Comparison of ENCODE assay signal across 1 cellular context in the genomic region with DNA sequence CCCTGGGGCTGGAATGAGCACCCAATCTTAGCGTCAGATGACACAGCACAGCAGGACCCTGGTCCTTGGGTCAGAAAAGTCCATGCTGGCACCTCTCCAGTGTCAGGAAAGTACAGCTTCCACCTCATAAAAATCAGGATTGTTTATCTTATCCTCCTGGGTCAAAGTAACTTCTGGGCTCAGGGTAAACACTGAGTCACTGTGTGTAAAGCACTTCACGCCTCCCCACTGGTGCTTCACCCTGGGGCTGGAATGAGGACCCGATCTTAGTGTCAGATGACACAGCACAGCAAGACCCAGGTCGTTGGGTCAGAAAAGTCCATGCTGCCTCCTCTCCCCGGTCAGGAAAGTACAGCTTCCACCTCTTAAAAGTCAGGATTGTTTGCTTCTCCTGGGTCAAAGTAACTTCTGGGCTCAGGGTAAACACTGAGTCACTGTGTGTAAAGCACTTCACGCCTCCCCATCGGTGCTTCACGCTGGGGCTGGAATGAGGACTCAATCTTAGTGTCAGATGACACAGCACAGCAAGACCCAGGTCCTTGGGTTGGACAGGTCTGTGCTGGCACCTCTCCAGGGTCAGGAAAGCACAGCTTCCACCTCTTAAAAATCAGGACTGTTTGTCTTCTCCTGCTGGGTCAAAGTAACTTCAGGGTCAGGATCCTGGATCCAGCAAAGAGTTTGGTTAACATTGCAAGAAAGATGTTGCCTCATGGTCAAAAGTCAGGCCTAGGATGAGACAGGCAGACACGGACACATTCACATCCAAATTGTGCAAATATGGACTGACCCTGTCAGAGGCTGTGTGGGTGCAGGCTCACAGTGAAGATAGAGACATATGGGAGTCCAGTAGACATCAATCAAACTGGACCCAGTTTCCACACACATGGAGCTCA.
TF ChIP-seq lines count a peak whose summit lies in the region.

No MANE protein-coding gene starts in this region.

TF ChIP-seq in HepG2, 621 proteins besides CTCF, POLR2A, EP300 and RAD21 (continued from another document and continues in another):
- TF ChIP-seq, protein P1, sequence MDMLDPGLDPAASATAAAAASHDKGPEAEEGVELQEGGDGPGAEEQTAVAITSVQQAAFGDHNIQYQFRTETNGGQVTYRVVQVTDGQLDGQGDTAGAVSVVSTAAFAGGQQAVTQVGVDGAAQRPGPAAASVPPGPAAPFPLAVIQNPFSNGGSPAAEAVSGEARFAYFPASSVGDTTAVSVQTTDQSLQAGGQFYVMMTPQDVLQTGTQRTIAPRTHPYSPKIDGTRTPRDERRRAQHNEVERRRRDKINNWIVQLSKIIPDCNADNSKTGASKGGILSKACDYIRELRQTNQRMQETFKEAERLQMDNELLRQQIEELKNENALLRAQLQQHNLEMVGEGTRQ (IDR thresholded peaks at IDR 0.05; ENCODE audit: low read depth, low read length) = 0 out of 2 replicates have a peak, but pooled peaks have one; percentile 12
- TF ChIP-seq, protein P1 (CRISPR knock-in tag; IDR thresholded peaks at IDR 0.05; ENCODE audit: borderline replicate concordance) = no peak; the same call in 1 of the 2 replicates
- TF ChIP-seq CCDC6 (CRISPR knock-in tag; IDR thresholded peaks at IDR 0.05) = no peak
- TF ChIP-seq HDAC2 (CRISPR knock-in tag; IDR thresholded peaks at IDR 0.05) = peak; percentile 90
- TF ChIP-seq NONO (IDR thresholded peaks at IDR 0.05) = no peak
- TF ChIP-seq NONO (CRISPR knock-in tag; conservative IDR thresholded peaks at IDR 0.05) = no peak
- TF ChIP-seq ZNF720 (CRISPR knock-in tag; IDR thresholded peaks at IDR 0.05) = no peak
- TF ChIP-seq IRX3 (CRISPR knock-in tag; IDR thresholded peaks at IDR 0.05; ENCODE audit: borderline replicate concordance, low read depth) = no peak
- TF ChIP-seq THAP11 (CRISPR knock-in tag; IDR thresholded peaks at IDR 0.05) = peak; percentile 70; the same call in 1 of the 2 replicates
- TF ChIP-seq, protein P2, sequence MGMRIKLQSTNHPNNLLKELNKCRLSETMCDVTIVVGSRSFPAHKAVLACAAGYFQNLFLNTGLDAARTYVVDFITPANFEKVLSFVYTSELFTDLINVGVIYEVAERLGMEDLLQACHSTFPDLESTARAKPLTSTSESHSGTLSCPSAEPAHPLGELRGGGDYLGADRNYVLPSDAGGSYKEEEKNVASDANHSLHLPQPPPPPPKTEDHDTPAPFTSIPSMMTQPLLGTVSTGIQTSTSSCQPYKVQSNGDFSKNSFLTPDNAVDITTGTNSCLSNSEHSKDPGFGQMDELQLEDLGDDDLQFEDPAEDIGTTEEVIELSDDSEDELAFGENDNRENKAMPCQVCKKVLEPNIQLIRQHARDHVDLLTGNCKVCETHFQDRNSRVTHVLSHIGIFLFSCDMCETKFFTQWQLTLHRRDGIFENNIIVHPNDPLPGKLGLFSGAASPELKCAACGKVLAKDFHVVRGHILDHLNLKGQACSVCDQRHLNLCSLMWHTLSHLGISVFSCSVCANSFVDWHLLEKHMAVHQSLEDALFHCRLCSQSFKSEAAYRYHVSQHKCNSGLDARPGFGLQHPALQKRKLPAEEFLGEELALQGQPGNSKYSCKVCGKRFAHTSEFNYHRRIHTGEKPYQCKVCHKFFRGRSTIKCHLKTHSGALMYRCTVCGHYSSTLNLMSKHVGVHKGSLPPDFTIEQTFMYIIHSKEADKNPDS (CRISPR knock-in tag; IDR thresholded peaks at IDR 0.05) = no peak
- TF ChIP-seq ZSCAN29 (CRISPR knock-in tag; conservative IDR thresholded peaks at IDR 0.05) = 0 out of 2 replicates have a peak, but pooled peaks have one; percentile 51
- no peak for TF ChIP-seq TEAD2 (CRISPR knock-in tag; IDR thresholded peaks at IDR 0.05)
- TF ChIP-seq HMG20A (CRISPR knock-in tag; IDR thresholded peaks at IDR 0.05; ENCODE audit: borderline replicate concordance) = peak; percentile 99
- no peak for TF ChIP-seq ZFY (CRISPR knock-in tag; IDR thresholded peaks at IDR 0.05)
- TF ChIP-seq ZNF335 (CRISPR knock-in tag; IDR thresholded peaks at IDR 0.05) = peak; percentile 79; the same call in 1 of the 2 replicates
- TF ChIP-seq ZNF572 (CRISPR knock-in tag; IDR thresholded peaks at IDR 0.05) = peak; percentile 80; the same call in 1 of the 2 replicates
- TF ChIP-seq ETV6 (CRISPR knock-in tag; conservative IDR thresholded peaks at IDR 0.05) = no peak; the same call in 1 of the 2 replicates
- peak; percentile 90 for TF ChIP-seq ZNF501 (CRISPR knock-in tag; IDR thresholded peaks at IDR 0.05)
- TF ChIP-seq, protein P3, sequence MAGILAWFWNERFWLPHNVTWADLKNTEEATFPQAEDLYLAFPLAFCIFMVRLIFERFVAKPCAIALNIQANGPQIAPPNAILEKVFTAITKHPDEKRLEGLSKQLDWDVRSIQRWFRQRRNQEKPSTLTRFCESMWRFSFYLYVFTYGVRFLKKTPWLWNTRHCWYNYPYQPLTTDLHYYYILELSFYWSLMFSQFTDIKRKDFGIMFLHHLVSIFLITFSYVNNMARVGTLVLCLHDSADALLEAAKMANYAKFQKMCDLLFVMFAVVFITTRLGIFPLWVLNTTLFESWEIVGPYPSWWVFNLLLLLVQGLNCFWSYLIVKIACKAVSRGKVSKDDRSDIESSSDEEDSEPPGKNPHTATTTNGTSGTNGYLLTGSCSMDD (CRISPR knock-in tag; IDR thresholded peaks at IDR 0.05) = no peak
- TF ChIP-seq, protein P4, sequence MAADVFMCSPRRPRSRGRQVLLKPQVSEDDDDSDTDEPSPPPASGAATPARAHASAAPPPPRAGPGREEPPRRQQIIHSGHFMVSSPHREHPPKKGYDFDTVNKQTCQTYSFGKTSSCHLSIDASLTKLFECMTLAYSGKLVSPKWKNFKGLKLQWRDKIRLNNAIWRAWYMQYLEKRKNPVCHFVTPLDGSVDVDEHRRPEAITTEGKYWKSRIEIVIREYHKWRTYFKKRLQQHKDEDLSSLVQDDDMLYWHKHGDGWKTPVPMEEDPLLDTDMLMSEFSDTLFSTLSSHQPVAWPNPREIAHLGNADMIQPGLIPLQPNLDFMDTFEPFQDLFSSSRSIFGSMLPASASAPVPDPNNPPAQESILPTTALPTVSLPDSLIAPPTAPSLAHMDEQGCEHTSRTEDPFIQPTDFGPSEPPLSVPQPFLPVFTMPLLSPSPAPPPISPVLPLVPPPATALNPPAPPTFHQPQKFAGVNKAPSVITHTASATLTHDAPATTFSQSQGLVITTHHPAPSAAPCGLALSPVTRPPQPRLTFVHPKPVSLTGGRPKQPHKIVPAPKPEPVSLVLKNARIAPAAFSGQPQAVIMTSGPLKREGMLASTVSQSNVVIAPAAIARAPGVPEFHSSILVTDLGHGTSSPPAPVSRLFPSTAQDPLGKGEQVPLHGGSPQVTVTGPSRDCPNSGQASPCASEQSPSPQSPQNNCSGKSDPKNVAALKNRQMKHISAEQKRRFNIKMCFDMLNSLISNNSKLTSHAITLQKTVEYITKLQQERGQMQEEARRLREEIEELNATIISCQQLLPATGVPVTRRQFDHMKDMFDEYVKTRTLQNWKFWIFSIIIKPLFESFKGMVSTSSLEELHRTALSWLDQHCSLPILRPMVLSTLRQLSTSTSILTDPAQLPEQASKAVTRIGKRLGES (CRISPR knock-in tag; IDR thresholded peaks at IDR 0.05; ENCODE audit: borderline replicate concordance) = no peak
- no peak for TF ChIP-seq SOX6 (IDR thresholded peaks at IDR 0.05)
- TF ChIP-seq SOX6 (CRISPR knock-in tag; IDR thresholded peaks at IDR 0.05) = peak; percentile 92
- TF ChIP-seq ZNF12 (CRISPR knock-in tag; IDR thresholded peaks at IDR 0.05) = peak; percentile 23
- TF ChIP-seq, protein P5, sequence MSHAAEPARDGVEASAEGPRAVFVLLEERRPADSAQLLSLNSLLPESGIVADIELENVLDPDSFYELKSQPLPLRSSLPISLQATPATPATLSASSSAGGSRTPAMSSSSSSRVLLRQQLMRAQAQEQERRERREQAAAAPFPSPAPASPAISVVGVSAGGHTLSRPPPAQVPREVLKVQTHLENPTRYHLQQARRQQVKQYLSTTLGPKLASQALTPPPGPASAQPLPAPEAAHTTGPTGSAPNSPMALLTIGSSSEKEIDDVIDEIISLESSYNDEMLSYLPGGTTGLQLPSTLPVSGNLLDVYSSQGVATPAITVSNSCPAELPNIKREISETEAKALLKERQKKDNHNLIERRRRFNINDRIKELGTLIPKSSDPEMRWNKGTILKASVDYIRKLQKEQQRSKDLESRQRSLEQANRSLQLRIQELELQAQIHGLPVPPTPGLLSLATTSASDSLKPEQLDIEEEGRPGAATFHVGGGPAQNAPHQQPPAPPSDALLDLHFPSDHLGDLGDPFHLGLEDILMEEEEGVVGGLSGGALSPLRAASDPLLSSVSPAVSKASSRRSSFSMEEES (CRISPR knock-in tag; IDR thresholded peaks at IDR 0.05) = peak; percentile 80
- TF ChIP-seq NFATC3 (CRISPR knock-in tag; IDR thresholded peaks at IDR 0.05) = no peak
- TF ChIP-seq SETDB1 (CRISPR knock-in tag; IDR thresholded peaks at IDR 0.05; ENCODE audit: borderline replicate concordance) = no peak
- no peak for TF ChIP-seq XBP1 (CRISPR knock-in tag; IDR thresholded peaks at IDR 0.05)
- TF ChIP-seq, protein P6, sequence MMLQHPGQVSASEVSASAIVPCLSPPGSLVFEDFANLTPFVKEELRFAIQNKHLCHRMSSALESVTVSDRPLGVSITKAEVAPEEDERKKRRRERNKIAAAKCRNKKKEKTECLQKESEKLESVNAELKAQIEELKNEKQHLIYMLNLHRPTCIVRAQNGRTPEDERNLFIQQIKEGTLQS (CRISPR knock-in tag; IDR thresholded peaks at IDR 0.05) = peak; percentile 94
- peak; percentile 53; the same call in 1 of the 2 replicates for TF ChIP-seq SSRP1 (CRISPR knock-in tag; IDR thresholded peaks at IDR 0.05)
- TF ChIP-seq, protein P7, sequence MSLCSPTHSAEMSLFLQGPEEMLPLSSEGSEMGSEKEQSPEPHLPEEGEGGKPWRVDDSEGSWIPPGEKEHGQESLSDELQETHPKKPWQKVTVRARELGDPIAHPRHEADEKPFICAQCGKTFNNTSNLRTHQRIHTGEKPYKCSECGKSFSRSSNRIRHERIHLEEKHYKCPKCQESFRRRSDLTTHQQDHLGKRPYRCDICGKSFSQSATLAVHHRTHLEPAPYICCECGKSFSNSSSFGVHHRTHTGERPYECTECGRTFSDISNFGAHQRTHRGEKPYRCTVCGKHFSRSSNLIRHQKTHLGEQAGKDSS (CRISPR knock-in tag; IDR thresholded peaks at IDR 0.05; ENCODE audit: borderline replicate concordance, low read depth) = peak; percentile 70; the same call in 1 of the 2 replicates
- no peak for TF ChIP-seq ZNF180 (CRISPR knock-in tag; IDR thresholded peaks at IDR 0.05; ENCODE audit: borderline replicate concordance, low read depth)
- no peak; the same call in 1 of the 2 replicates for TF ChIP-seq JDP2 (CRISPR knock-in tag; IDR thresholded peaks at IDR 0.05; ENCODE audit: borderline replicate concordance)
- TF ChIP-seq REXO4 (CRISPR knock-in tag; IDR thresholded peaks at IDR 0.05; ENCODE audit: borderline replicate concordance) = no peak
- TF ChIP-seq ZBTB20 (CRISPR knock-in tag; IDR thresholded peaks at IDR 0.05; ENCODE audit: borderline replicate concordance, low read depth) = peak; percentile 72
- peak; percentile 86; the same call in 1 of the 2 replicates for TF ChIP-seq ZNF782 (CRISPR knock-in tag; IDR thresholded peaks at IDR 0.05; ENCODE audit: borderline replicate concordance)
- TF ChIP-seq TCF12 (IDR thresholded peaks at IDR 0.05) = no peak
- TF ChIP-seq TCF12 (CRISPR knock-in tag; IDR thresholded peaks at IDR 0.05) = no peak
- 0 out of 2 replicates have a peak, but pooled peaks have one; percentile 47 for TF ChIP-seq ZNF570 (CRISPR knock-in tag; IDR thresholded peaks at IDR 0.05; ENCODE audit: borderline replicate concordance)
- TF ChIP-seq GTF2F1 (IDR thresholded peaks at IDR 0.05; ENCODE audit: low read length) = no peak
- TF ChIP-seq HNF4A (CRISPR knock-in tag; IDR thresholded peaks at IDR 0.05) = peak; percentile 62
- TF ChIP-seq, protein P8, sequence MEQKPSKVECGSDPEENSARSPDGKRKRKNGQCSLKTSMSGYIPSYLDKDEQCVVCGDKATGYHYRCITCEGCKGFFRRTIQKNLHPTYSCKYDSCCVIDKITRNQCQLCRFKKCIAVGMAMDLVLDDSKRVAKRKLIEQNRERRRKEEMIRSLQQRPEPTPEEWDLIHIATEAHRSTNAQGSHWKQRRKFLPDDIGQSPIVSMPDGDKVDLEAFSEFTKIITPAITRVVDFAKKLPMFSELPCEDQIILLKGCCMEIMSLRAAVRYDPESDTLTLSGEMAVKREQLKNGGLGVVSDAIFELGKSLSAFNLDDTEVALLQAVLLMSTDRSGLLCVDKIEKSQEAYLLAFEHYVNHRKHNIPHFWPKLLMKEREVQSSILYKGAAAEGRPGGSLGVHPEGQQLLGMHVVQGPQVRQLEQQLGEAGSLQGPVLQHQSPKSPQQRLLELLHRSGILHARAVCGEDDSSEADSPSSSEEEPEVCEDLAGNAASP (CRISPR knock-in tag; IDR thresholded peaks at IDR 0.05; ENCODE audit: borderline replicate concordance) = 0 out of 2 replicates have a peak, but pooled peaks have one; percentile 11
- no peak for TF ChIP-seq EHMT2 (IDR thresholded peaks at IDR 0.05; ENCODE audit: borderline replicate concordance, low read depth, low read length)
- TF ChIP-seq ZFP36L1 (CRISPR knock-in tag; IDR thresholded peaks at IDR 0.05) = peak; percentile 92
- no peak; the same call in 1 of the 2 replicates for TF ChIP-seq ATF7 (IDR thresholded peaks at IDR 0.05)
- TF ChIP-seq ATF7 (CRISPR knock-in tag; IDR thresholded peaks at IDR 0.05) = peak; percentile 80
- no peak for TF ChIP-seq ZNF879 (CRISPR knock-in tag; IDR thresholded peaks at IDR 0.05)
